Comparison of ENCODE assay signal across 8 cellular contexts in the genomic region with DNA sequence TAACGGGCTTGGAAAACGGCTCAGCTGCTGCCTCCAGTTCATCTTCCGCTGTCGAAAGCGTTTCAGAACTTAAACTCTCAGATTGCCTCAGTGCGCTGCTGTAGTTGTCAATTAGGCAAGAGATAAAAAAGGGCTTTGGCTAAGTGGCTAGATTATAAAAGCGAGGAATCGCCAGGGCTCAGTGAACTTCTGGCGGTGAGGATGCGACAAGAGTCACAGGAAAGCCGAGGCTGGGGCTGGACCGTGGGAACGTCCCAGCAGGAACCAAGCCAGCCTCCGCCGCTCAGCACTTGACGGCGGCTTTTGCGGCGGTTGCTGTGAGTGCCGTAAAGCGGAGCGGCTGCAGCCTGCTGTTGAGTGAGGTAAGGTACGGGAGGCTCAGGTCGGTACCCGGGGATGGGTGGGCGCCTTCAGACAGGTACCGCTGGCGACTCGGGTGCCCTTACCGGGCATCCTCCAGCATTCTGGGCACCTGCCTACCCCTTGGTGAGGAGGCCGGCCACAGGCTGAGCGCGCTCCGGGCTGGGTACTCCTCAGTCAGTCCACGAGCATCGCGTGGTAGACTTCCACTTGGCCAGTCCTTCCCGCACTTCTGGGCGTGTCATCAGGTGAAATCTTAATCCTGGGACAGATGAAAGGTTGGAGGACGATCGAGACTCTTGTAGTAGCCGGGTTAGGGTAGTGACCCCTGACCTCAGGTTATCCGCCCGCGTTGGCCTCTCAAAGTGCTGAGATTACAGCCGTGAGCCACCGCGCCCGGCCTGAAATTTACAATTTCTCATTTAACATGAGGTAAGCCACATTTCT. TPM values are rescaled to one million over a fixed set of nuclear protein-coding genes. Genes with fewer than 3 reads are reported as not detected.
DNase-seq lines count a peak whose midpoint lies in the region; ATAC-seq and TF ChIP-seq lines count a peak whose summit lies in the region.

FKTN (plus strand) TSS at position 328 of the 807 bp plus-strand sequence. CDS start 16,902 bp downstream, outside the sequence.

- no peaks in the 10 kb centered on the region for H3K27me3 Mint-ChIP-seq in T-helper 17 cell

- H3K36me3 ChIP-seq in rectal smooth muscle tissue (ENCODE audit: control insufficient read depth, insufficient read depth, low read length) (no peaks in the 10 kb centered on the region), vagina (no peaks in the 10 kb centered on the region)

- H3K27me3 ChIP-seq in right cardiac atrium (ENCODE audit: control insufficient read depth, insufficient read depth), result no peaks in the 10 kb centered on the region
- no peaks in the 10 kb centered on the region for H3K27me3 ChIP-seq in rectal smooth muscle tissue (ENCODE audit: control insufficient read depth, insufficient read depth, low read length)
- H3K27me3 ChIP-seq in vagina, result no peaks in the 10 kb centered on the region

- WGBS in right cardiac atrium, result under 1% methylated on average over 49 of the region's 49 CpGs

- H3K27ac ChIP-seq in angular gyrus (ENCODE audit: low read depth, low read length) (peak within 1 kb of the TSS; percentile 4), right cardiac atrium (ENCODE audit: low read length) (peak within 1 kb of the TSS; percentile 76), rectal smooth muscle tissue (ENCODE audit: low read depth, low read length) (peak within 1 kb of the TSS; percentile 54), vagina (peak within 1 kb of the TSS; percentile 47)

- DNase-seq in NCI-H146 (lab: John Stamatoyannopoulos, UW) (peak; percentile 69), T-helper 17 cell (peak; percentile 64 to 68 (median 65)), right cardiac atrium (peak; percentile 91 to 96 (median 96)), vagina (ENCODE audit: extremely low spot score in 2 of 2) (peak in 1 of 2 donors; percentile 88)

- intact Hi-C loops in right cardiac atrium (cut with DNase I) (no loop called here), vagina (cut with DNase I) (no loop called here)

- TF ChIP-seq POLR2A in GM15510 (IDR thresholded peaks at IDR 0.05; ENCODE audit: borderline replicate concordance, extremely low read depth, insufficient read length) (peak; percentile 92), vagina (IDR thresholded peaks at IDR 0.05) (no peak)

- H3K9me3 ChIP-seq in T-helper 17 cell (ENCODE audit: control insufficient read depth, low read length, poor library complexity, severe bottlenecking) (no peaks in the 10 kb centered on the region), right cardiac atrium (ENCODE audit: control insufficient read depth, low read length) (no peaks in the 10 kb centered on the region), vagina (no peaks in the 10 kb centered on the region)

- H3K4me1 Mint-ChIP-seq in T-helper 17 cell, result peaks cover 14% of the 10 kb centered on the region

- H3K4me3 Mint-ChIP-seq in T-helper 17 cell, result peak within 1 kb of the TSS; percentile 92

- H3K36me3 Mint-ChIP-seq in T-helper 17 cell (ENCODE audit: low read depth), result peaks cover 3% of the 10 kb centered on the region

- peak within 1 kb of the TSS; percentile 67 for H3K9ac ChIP-seq in rectal smooth muscle tissue (ENCODE audit: low read length)

- H3K4me1 ChIP-seq in right cardiac atrium (ENCODE audit: control insufficient read depth, insufficient read depth, low read length) (no peaks in the 10 kb centered on the region), rectal smooth muscle tissue (ENCODE audit: control insufficient read depth, insufficient read depth, low read length) (peaks cover 6% of the 10 kb centered on the region), vagina (peaks cover 10% of the 10 kb centered on the region)

- TF ChIP-seq CTCF in vagina (IDR thresholded peaks at IDR 0.05), result no peak

- peak; percentile 94 for ATAC-seq in HG02840 (IDR thresholded peaks at IDR 0.05; ENCODE audit: low FRiP score, unreplicated experiment)
- ATAC-seq in T-helper 17 cell, result peak; percentile 99
- peak; percentile 95 to 97 for ATAC-seq in right cardiac atrium

- peak within 1 kb of the TSS; percentile 95 for H3K4me3 ChIP-seq in right cardiac atrium (ENCODE audit: low read length)
- H3K4me3 ChIP-seq in rectal smooth muscle tissue (ENCODE audit: low read length), result peak within 1 kb of the TSS; percentile 78
- H3K4me3 ChIP-seq in vagina, result peak within 1 kb of the TSS; percentile 58 to 77

- peak within 1 kb of the TSS; percentile 90 for H3K27ac Mint-ChIP-seq in T-helper 17 cell

RNA-seq across cellular contexts. Expression of gene FKTN, which starts in this region (rescaled TPM):
- total RNA-seq in T-helper 17 cell (1 to 10 TPM; 9.2 to 9.3 TPM), right cardiac atrium (10 to 100 TPM in 1 of 4 donors, 1 to 10 TPM in 3; 7.4 to 11.2 (median 8.9) TPM), vagina (5.9 TPM)
- 2.7 TPM for polyA plus RNA-seq in right cardiac atrium

Comparison
In these comparisons a context has a peak if more than half of its experiments do, and no peak if none do; other contexts are left out.
1. H3K27ac ChIP-seq: peak in every context shown above with its lines; median percentile 76 in right cardiac atrium; 54 in rectal smooth muscle tissue; 47 in vagina; 4 in angular gyrus.